In genomic region chr2:193101591-193101990, GRCh38 we compare ENCODE assay signal across 24 cellular contexts.
DNase-seq lines count a peak whose midpoint lies in the region; ATAC-seq and TF ChIP-seq lines count a peak whose summit lies in the region.
"Had no signal": no experiment of that assay in that cellular context is flagged by ENCODE, and none has a peak within 500 bp of the region (broad histone marks: within the 10 kb centered on the region; RNA-seq: fewer than 3 reads in every experiment).

No MANE protein-coding gene starts in this region.

- H3K36me3 ChIP-seq in right atrium auricular region = no peaks in the 10 kb centered on the region
- no peaks in the 10 kb centered on the region for H3K36me3 ChIP-seq in neuronal stem cell (replicated peaks in 1 of 2; ENCODE audit: control insufficient read depth in 2 of 2, insufficient read depth in 2 of 2, low read length in 2 of 2)
- H3K36me3 ChIP-seq: BE2C; BLaER1 treated with 17β-estradiol and CSF1 and Interleukin-3, amounts not matched to agents 10 nM and 100 nM had no signal

- H3K4me3 Mint-ChIP-seq in stimulated activated effector memory CD8-positive, alpha-beta T cell treated with anti-CD3 and anti-CD28 coated beads, Interleukin-12 subunit alpha, Interleukin-12 subunit beta, amount 100 ng/mL, for 72 hours = no peak overlapping the region
- H3K4me3 Mint-ChIP-seq in activated naive CD8-positive, alpha-beta T cell treated with anti-CD3 and anti-CD28 coated beads for 36 hours = no peak overlapping the region
- H3K4me3 Mint-ChIP-seq: CD14-positive monocyte; CD4-positive, alpha-beta T cell; CD8-positive, alpha-beta memory T cell had no signal

- H2AK5ac ChIP-seq in neuronal stem cell (ENCODE audit: low read depth, low read length) = no peak overlapping the region

- no peak overlapping the region for H3K18ac ChIP-seq in neuronal stem cell (ENCODE audit: low read length)

- H4K8ac ChIP-seq in neuronal stem cell (ENCODE audit: low read depth, low read length) = no peak overlapping the region

- H3K4me3 ChIP-seq in right cardiac atrium (ENCODE audit: low read length) (no peak overlapping the region), right atrium auricular region (no peak overlapping the region), neuronal stem cell (ENCODE audit: low read length in 2 of 2) (no peak overlapping the region)
- H3K4me3 ChIP-seq: A549; BLaER1 treated with 17β-estradiol and CSF1 and Interleukin-3, amounts not matched to agents 10 nM and 100 nM; GM12878; GM23248 had no signal

- H3K79me1 ChIP-seq in neuronal stem cell (ENCODE audit: low read depth, low read length) = no peaks in the 10 kb centered on the region

- intact Hi-C loops in right cardiac atrium (cut with DNase I) = no loop called here

- H2BK5ac ChIP-seq in neuronal stem cell (ENCODE audit: low read length) = no peak overlapping the region

- no peaks in the 10 kb centered on the region for H3K27me3 Mint-ChIP-seq in activated naive CD8-positive, alpha-beta T cell treated with anti-CD3 and anti-CD28 coated beads for 36 hours
- H3K27me3 Mint-ChIP-seq: CD4-positive, alpha-beta T cell had no signal

- no peak for TF ChIP-seq CTCF in right atrium auricular region (IDR thresholded peaks at IDR 0.05)

- peaks cover 6% of the 10 kb centered on the region for H3K9me3 Mint-ChIP-seq in stimulated activated effector memory CD8-positive, alpha-beta T cell treated with anti-CD3 and anti-CD28 coated beads, Interleukin-12 subunit alpha, Interleukin-12 subunit beta, amount 100 ng/mL, for 72 hours
- no peaks in the 10 kb centered on the region for H3K9me3 Mint-ChIP-seq in activated naive CD8-positive, alpha-beta T cell treated with anti-CD3 and anti-CD28 coated beads for 36 hours

- 91% methylated on average over 5 of the region's 5 CpGs for WGBS in right cardiac atrium
- WGBS in neuronal stem cell (ENCODE audit: extremely low coverage in 2 of 2, insufficient read length in 2 of 2, insufficient replicate concordance in 1 of 2), 2 donors = no CpG with 5 or more reads among the region's 5 CpGs

- H3K27ac Mint-ChIP-seq in stimulated activated effector memory CD8-positive, alpha-beta T cell treated with anti-CD3 and anti-CD28 coated beads, Interleukin-12 subunit alpha, Interleukin-12 subunit beta, amount 100 ng/mL, for 72 hours = no peak overlapping the region
- no peak overlapping the region for H3K27ac Mint-ChIP-seq in activated naive CD8-positive, alpha-beta T cell treated with anti-CD3 and anti-CD28 coated beads for 36 hours
- H3K27ac Mint-ChIP-seq: CD14-positive monocyte; CD4-positive, alpha-beta T cell; CD8-positive, alpha-beta memory T cell had no signal

- H3K4ac ChIP-seq in neuronal stem cell (ENCODE audit: low read length) = no peak overlapping the region

- no peaks in the 10 kb centered on the region for H3K9me3 ChIP-seq in right cardiac atrium (ENCODE audit: control insufficient read depth, low read length)
- H3K9me3 ChIP-seq in right atrium auricular region = no peaks in the 10 kb centered on the region
- H3K9me3 ChIP-seq in neuronal stem cell (replicated peaks in 1 of 2; ENCODE audit: control insufficient read depth in 2 of 2, insufficient read depth in 1 of 2, low read depth in 1 of 2, low read length in 2 of 2) = no peaks in the 10 kb centered on the region
- H3K9me3 ChIP-seq: A549; BE2C; BLaER1 treated with 17β-estradiol and CSF1 and Interleukin-3, amounts not matched to agents 10 nM and 100 nM had no signal

- no peak overlapping the region for H3K14ac ChIP-seq in neuronal stem cell (ENCODE audit: low read length)

- H3K36me3 Mint-ChIP-seq in stimulated activated effector memory CD8-positive, alpha-beta T cell treated with anti-CD3 and anti-CD28 coated beads, Interleukin-12 subunit alpha, Interleukin-12 subunit beta, amount 100 ng/mL, for 72 hours = no peaks in the 10 kb centered on the region
- H3K36me3 Mint-ChIP-seq in activated naive CD8-positive, alpha-beta T cell treated with anti-CD3 and anti-CD28 coated beads for 36 hours = no peaks in the 10 kb centered on the region
- H3K36me3 Mint-ChIP-seq: CD14-positive monocyte; CD8-positive, alpha-beta memory T cell had no signal

- H3K27me3 ChIP-seq in right cardiac atrium (ENCODE audit: control insufficient read depth, insufficient read depth) = no peaks in the 10 kb centered on the region
- H3K27me3 ChIP-seq in right atrium auricular region = no peaks in the 10 kb centered on the region
- no peaks in the 10 kb centered on the region for H3K27me3 ChIP-seq in neuronal stem cell (ENCODE audit: control insufficient read depth in 3 of 3, insufficient read depth in 3 of 3, low read depth in 1 of 3, low read length in 3 of 3)
- H3K27me3 ChIP-seq: BE2C; BLaER1 treated with 17β-estradiol and CSF1 and Interleukin-3, amounts not matched to agents 10 nM and 100 nM had no signal

- H2AFZ ChIP-seq in neuronal stem cell (ENCODE audit: low read length) = no peak overlapping the region
- H2AFZ ChIP-seq: GM23248 had no signal

- H3K9ac ChIP-seq in neuronal stem cell (ENCODE audit: low read depth, low read length, poor library complexity) = no peak overlapping the region
- H3K9ac ChIP-seq: BLaER1 treated with 17β-estradiol and CSF1 and Interleukin-3, amounts not matched to agents 10 nM and 100 nM; GM23248 had no signal

- no peaks in the 10 kb centered on the region for H3K4me1 ChIP-seq in right cardiac atrium (ENCODE audit: control insufficient read depth, insufficient read depth, low read length)
- H3K4me1 ChIP-seq in right atrium auricular region = no peaks in the 10 kb centered on the region
- no peaks in the 10 kb centered on the region for H3K4me1 ChIP-seq in neuronal stem cell (ENCODE audit: control insufficient read depth in 2 of 2, insufficient read depth in 1 of 2, low read depth in 1 of 2, low read length in 2 of 2)

- H3K27ac ChIP-seq in right cardiac atrium (ENCODE audit: low read length) = no peak overlapping the region
- H3K27ac ChIP-seq in right atrium auricular region = no peak overlapping the region
- no peak overlapping the region for H3K27ac ChIP-seq in neuronal stem cell (replicated peaks; ENCODE audit: low read length)
- H3K27ac ChIP-seq: BLaER1 treated with 17β-estradiol and CSF1 and Interleukin-3, amounts not matched to agents 10 nM and 100 nM; GM23248 had no signal

- ATAC-seq in right cardiac atrium = no peak
- peak; percentile 19 for ATAC-seq in stimulated activated effector memory CD8-positive, alpha-beta T cell treated with anti-CD3 and anti-CD28 coated beads, Interleukin-12 subunit alpha, Interleukin-12 subunit beta, amount 100 ng/mL, for 72 hours
- ATAC-seq: A549, GM12878 had no signal

- no peak overlapping the region for H2BK12ac ChIP-seq in neuronal stem cell (ENCODE audit: low read length)

- H2BK120ac ChIP-seq in neuronal stem cell (ENCODE audit: low read depth, low read length) = no peak overlapping the region

- no peak overlapping the region for H3K4me2 ChIP-seq in neuronal stem cell (ENCODE audit: insufficient read depth, low read length, poor library complexity, severe bottlenecking)
- H3K4me2 ChIP-seq: A549; BLaER1 treated with 17β-estradiol and CSF1 and Interleukin-3, amounts not matched to agents 10 nM and 100 nM had no signal

- no peak overlapping the region for H2BK15ac ChIP-seq in neuronal stem cell (ENCODE audit: low read length)

- H4K91ac ChIP-seq in neuronal stem cell (ENCODE audit: low read depth, low read length, poor library complexity) = no peak overlapping the region

- peak overlapping the region; percentile 16 for H3K23ac ChIP-seq in neuronal stem cell (ENCODE audit: low read depth, low read length, poor library complexity)

- H3K4me1 Mint-ChIP-seq in stimulated activated effector memory CD8-positive, alpha-beta T cell treated with anti-CD3 and anti-CD28 coated beads, Interleukin-12 subunit alpha, Interleukin-12 subunit beta, amount 100 ng/mL, for 72 hours = no peaks in the 10 kb centered on the region
- no peaks in the 10 kb centered on the region for H3K4me1 Mint-ChIP-seq in activated naive CD8-positive, alpha-beta T cell treated with anti-CD3 and anti-CD28 coated beads for 36 hours
- H3K4me1 Mint-ChIP-seq: CD14-positive monocyte; CD8-positive, alpha-beta memory T cell had no signal

- peak in 2 of 3 donors; percentile 12 to 14 for DNase-seq in right cardiac atrium
- DNase-seq in right atrium auricular region (ENCODE audit: low spot score) = no peak
- no peak for DNase-seq in neuronal stem cell (ENCODE audit: low spot score)
- DNase-seq in stimulated activated effector memory CD8-positive, alpha-beta T cell treated with anti-CD3 and anti-CD28 coated beads, Interleukin-12 subunit alpha, Interleukin-12 subunit beta, amount 100 ng/mL, for 72 hours (ENCODE audit: low spot score in 2 of 2) = no peak
- DNase-seq in MV-4-11 (lab: John Stamatoyannopoulos, UW) = no peak
- no peak for DNase-seq in NCI-H69 (lab: John Stamatoyannopoulos, UW)
- no peak for DNase-seq in activated naive CD8-positive, alpha-beta T cell treated with anti-CD3 and anti-CD28 coated beads for 36 hours
- DNase-seq: 8988T; ACHN; AML-193; BE2C; CD4-positive, alpha-beta T cell; CD8-positive, alpha-beta memory T cell; DMS 273 treated with DMSO at 0.1 percent for 48 hours; DMS79; EL; GDM1; GM23248; H7; HCEC 1CT had no signal

Comparison
In these comparisons a context has a peak if more than half of its experiments do, and no peak if none do; other contexts are left out.
1. DNase-seq: peak in right cardiac atrium (2 of 3); none in right atrium auricular region (single experiment), neuronal stem cell (single experiment), stimulated activated effector memory CD8-positive, alpha-beta T cell treated with anti-CD3 and anti-CD28 coated beads, Interleukin-12 subunit alpha, Interleukin-12 subunit beta, amount 100 ng/mL, for 72 hours (0 of 2), MV-4-11 (single experiment), NCI-H69 (single experiment) and activated naive CD8-positive, alpha-beta T cell treated with anti-CD3 and anti-CD28 coated beads for 36 hours (single experiment).